Comparison of ENCODE assay signal across 12 cellular contexts in genomic region chr7:2173184-2173827, GRCh38. TPM values are rescaled to one million over a fixed set of nuclear protein-coding genes. Genes with fewer than 3 reads are reported as not detected.
A peak's percentile ranks its signal among the peaks of the same experiment; 100 is the strongest.
DNase-seq lines count a peak whose midpoint lies in the region; ATAC-seq, FAIRE-seq and TF ChIP-seq lines count a peak whose summit lies in the region.
"Had no signal": no experiment of that assay in that cellular context is flagged by ENCODE, and none has a peak within 500 bp of the region (broad histone marks: within the 10 kb centered on the region; RNA-seq: fewer than 3 reads in every experiment).

No MANE protein-coding gene starts in this region.

- no peak overlapping the region for H3K4me3 ChIP-seq in A549
- H3K4me3 ChIP-seq in SJSA1: no peak overlapping the region
- peak overlapping the region; percentile 27 for H3K4me3 ChIP-seq in lower lobe of right lung
- H3K4me3 ChIP-seq in stomach: no peak overlapping the region
- H3K4me3 ChIP-seq: adrenal gland, lung had no signal

- H3K4me1 ChIP-seq in A549: peaks cover 23% of the 10 kb centered on the region
- H3K4me1 ChIP-seq in SJSA1 (replicated peaks): peaks cover 28% of the 10 kb centered on the region
- peaks cover 26% of the 10 kb centered on the region for H3K4me1 ChIP-seq in lower lobe of right lung
- peaks cover 18 to 40% (median 26%) of the 10 kb centered on the region in 4 donors for H3K4me1 ChIP-seq in stomach
- H3K4me1 ChIP-seq: adrenal gland had no signal

- FAIRE-seq in A549 (lab: Jason Lieb, UNC): no peak

- intact Hi-C loops in lower lobe of right lung (cut with DNase I) (no loop called here), stomach (cut with DNase I; ENCODE audit: low total_unique reads) (no loop called here)

- POLR2A ChIA-PET in A549 (lab: Yijun Ruan, JAX): no interaction called here

- TF ChIP-seq CTCF in A549 (IDR thresholded peaks at IDR 0.05): no peak
- no peak for TF ChIP-seq CTCF in lower lobe of right lung (IDR thresholded peaks at IDR 0.05)
- TF ChIP-seq CTCF in stomach (IDR thresholded peaks at IDR 0.05): no peak

- no peak for TF ChIP-seq EP300 in A549 (IDR thresholded peaks at IDR 0.05)
- TF ChIP-seq EP300 in stomach (IDR thresholded peaks at IDR 0.05): no peak

- H3K27me3 ChIP-seq in SJSA1 (replicated peaks) (no peaks in the 10 kb centered on the region), lower lobe of right lung (ENCODE audit: low read depth) (no peaks in the 10 kb centered on the region), stomach (no peaks in the 10 kb centered on the region)
- H3K27me3 ChIP-seq: adrenal gland had no signal

- 81% methylated on average over 15 of the region's 15 CpGs for WGBS in A549 (ENCODE audit: missing lambda C conversion rate)
- 41 to 62% (median 53%) methylated on average over 15 of the region's 15 CpGs for WGBS in stomach, 5 donors

- DNase-seq in A549 (ENCODE audit: low read depth in 1 of 2, low spot score in 1 of 2): no peak
- DNase-seq in DMS153 treated with DMSO at 0.1 percent for 48 hours (lab: John Stamatoyannopoulos, UW; ENCODE audit: unreplicated experiment): peak; percentile 49
- peak; percentile 11 to 25 for DNase-seq in SJSA1 (ENCODE audit: low read depth in 1 of 2, low spot score in 2 of 2)
- no peak for DNase-seq in lower lobe of right lung
- no peak for DNase-seq in effector CD4-positive, alpha-beta T cell
- no peak for DNase-seq in hippocampal formation (lab: John Stamatoyannopoulos, UW)
- no peak for DNase-seq in DMS79 treated with DMSO at 0.1 percent for 48 hours (lab: John Stamatoyannopoulos, UW)
- no peak for DNase-seq in stomach
- DNase-seq: activated T-cell treated with anti-CD3 and anti-CD28 coated beads for 4 hours; CD8-positive, alpha-beta T cell had no signal

- no peaks in the 10 kb centered on the region for H3K9me3 ChIP-seq in A549
- no peaks in the 10 kb centered on the region for H3K9me3 ChIP-seq in SJSA1 (replicated peaks)
- no peaks in the 10 kb centered on the region for H3K9me3 ChIP-seq in lower lobe of right lung
- no peaks in the 10 kb centered on the region for H3K9me3 ChIP-seq in stomach
- H3K9me3 ChIP-seq: adrenal gland had no signal

- H3K36me3 ChIP-seq in SJSA1 (peaks cover 30% of the 10 kb centered on the region), lower lobe of right lung (no peaks in the 10 kb centered on the region), stomach (peaks cover 0 to 14% (median 7%) of the 10 kb centered on the region in 4 donors)
- H3K36me3 ChIP-seq: adrenal gland had no signal

- ATAC-seq in A549 (peak; percentile 44 to 49; a peak in 3 of 6 replicates), lower lobe of right lung (peak; percentile 47 to 52)
- ATAC-seq: CD8-positive, alpha-beta T cell had no signal

- CTCF ChIA-PET in A549 (lab: Yijun Ruan, JAX): no interaction called here

- TF ChIP-seq RAD21 in A549 (conservative IDR thresholded peaks at IDR 0.05 in 1 of 2, IDR thresholded peaks at IDR 0.05 in 1 of 2): no peak

- no peak for TF ChIP-seq POLR2A in A549 (IDR thresholded peaks at IDR 0.05; ENCODE audit: low read length)
- TF ChIP-seq POLR2A in stomach (IDR thresholded peaks at IDR 0.05): no peak

- H3K27ac ChIP-seq in A549 (peak overlapping the region in 1 of 2 experiments; percentile 10; a peak in 1 of 6 replicates), SJSA1 (no peak overlapping the region), lower lobe of right lung (peak overlapping the region; percentile 64), stomach (peak overlapping the region in 2 of 5 donors; percentile 52 to 60)
- H3K27ac ChIP-seq: adrenal gland had no signal

- H3K4me2 ChIP-seq in A549: peak overlapping the region; percentile 30; the same call in 1 of the 3 replicates

TF ChIP-seq in A549, 52 proteins besides CTCF, POLR2A, EP300 and RAD21:
- no peak for TF ChIP-seq CBX8 (IDR thresholded peaks at IDR 0.05)
- no peak for TF ChIP-seq PBX3 (IDR thresholded peaks at IDR 0.05)
- TF ChIP-seq ZC3H11A (IDR thresholded peaks at IDR 0.05): no peak
- no peak for TF ChIP-seq HOXB5 (CRISPR knock-in tag; IDR thresholded peaks at IDR 0.05)
- no peak for TF ChIP-seq NR3C1 (IDR thresholded peaks at IDR 0.05)
- TF ChIP-seq CHD4 (IDR thresholded peaks at IDR 0.05; ENCODE audit: borderline replicate concordance): no peak
- no peak for TF ChIP-seq MAX (IDR thresholded peaks at IDR 0.05)
- TF ChIP-seq EHF (CRISPR knock-in tag; IDR thresholded peaks at IDR 0.05): no peak
- no peak for TF ChIP-seq CEBPB (IDR thresholded peaks at IDR 0.05)
- TF ChIP-seq NFE2L2 (conservative IDR thresholded peaks at IDR 0.05; ENCODE audit: low read length): no peak
- TF ChIP-seq HEYL (CRISPR knock-in tag; IDR thresholded peaks at IDR 0.05): no peak
- no peak for TF ChIP-seq BCL3 (IDR thresholded peaks at IDR 0.05)
- no peak for TF ChIP-seq TP53 (CRISPR knock-in tag; IDR thresholded peaks at IDR 0.05)
- TF ChIP-seq GATA3 (IDR thresholded peaks at IDR 0.05; ENCODE audit: borderline replicate concordance): no peak

RNA-seq across cellular contexts. Expression of gene MAD1L1, which starts 59.4 kb away (rescaled TPM):
- polyA plus RNA-seq in A549 (2011; rRNA removed) (10.4 and 16.6 TPM in 2 replicates), A549 (2017; fragmentation: RNase III; extraction: RNeasy Plus Mini Kit Qiagen cat#74134 plus additional on column Dnase treatment) (12.6 to 14.9 TPM (median 13.6 TPM) in 3 replicates), stomach (10 to 100 TPM; 25.8 to 36.0 (median 28.7) TPM)
- 24.1 and 27.9 TPM in 2 replicates for polyA plus RNA-seq in A549 (2012; cell fraction: cytosol; rRNA removed)
- 45.5 and 56.8 TPM in 2 replicates for polyA plus RNA-seq in A549 (2012; cell fraction: nucleus; rRNA removed)
- 15.3 and 24.3 TPM in 2 replicates for polyA minus RNA-seq in A549 (2011; rRNA and poly(A)+ RNA removed)
- total RNA-seq in SJSA1 (2014; rRNA removed; shearing (Covaris generic)): 44.0 and 114 TPM in 2 replicates
- total RNA-seq in lower lobe of right lung (44.5 TPM), stomach (100 to 1,000 TPM in 1 of 5 donors, 10 to 100 TPM in 4; 12.8 to 469 (median 25.0) TPM)

Comparison
In these comparisons a context has a peak if more than half of its experiments do, and no peak if none do; other contexts are left out.
1. DNase-seq: peak in DMS153 treated with DMSO at 0.1 percent for 48 hours (single experiment) and SJSA1 (2 of 2); none in A549 (0 of 2), lower lobe of right lung (single experiment), effector CD4-positive, alpha-beta T cell (single experiment), hippocampal formation (0 of 2), DMS79 treated with DMSO at 0.1 percent for 48 hours (single experiment) and stomach (single experiment).